Comparison of ENCODE assay signal across 19 cellular contexts in genomic region chr11:70454197-70454767, GRCh38.
"Had no signal": no experiment of that assay in that cellular context is flagged by ENCODE, and none has a peak within 500 bp of the region (broad histone marks: within the 10 kb centered on the region; RNA-seq: fewer than 3 reads in every experiment).

No MANE protein-coding gene starts in this region.

- H3K4me1 ChIP-seq: esophagus squamous epithelium, right lobe of liver, upper lobe of left lung had no signal

- H3K27ac ChIP-seq: esophagus squamous epithelium, ovary, right lobe of liver, testis, upper lobe of left lung had no signal

- H3K4me1 Mint-ChIP-seq: activated CD4-positive, alpha-beta T cell treated with anti-CD3 and anti-CD28 coated beads for 36 hours; activated CD8-positive, alpha-beta memory T cell treated with anti-CD3 and anti-CD28 coated beads, Interleukin-2, amount 10 ng/mL, durations not matched to agents 7 days and 5 days; activated T-helper 17 cell treated with anti-CD3 and anti-CD28 coated beads, Interleukin-2, amount 50 U/mL, for 72 hours; naive thymus-derived CD4-positive, alpha-beta T cell; stimulated activated effector memory CD8-positive, alpha-beta T cell treated with anti-CD3 and anti-CD28 coated beads, Interleukin-12 subunit alpha, Interleukin-12 subunit beta, amount 100 ng/mL, for 72 hours had no signal

- H3K27me3 Mint-ChIP-seq: activated CD4-positive, alpha-beta T cell treated with anti-CD3 and anti-CD28 coated beads for 36 hours had no signal

- H3K36me3 Mint-ChIP-seq: stimulated activated effector memory CD8-positive, alpha-beta T cell treated with anti-CD3 and anti-CD28 coated beads, Interleukin-12 subunit alpha, Interleukin-12 subunit beta, amount 100 ng/mL, for 72 hours had no signal

- H3K9me3 ChIP-seq: right lobe of liver, testis had no signal

- DNase-seq: activated CD4-positive, alpha-beta memory T cell treated with anti-CD3 and anti-CD28 coated beads for 36 hours; activated CD4-positive, alpha-beta T cell treated with anti-CD3 and anti-CD28 coated beads for 36 hours; activated CD8-positive, alpha-beta memory T cell treated with anti-CD3 and anti-CD28 coated beads, Interleukin-2, amount 10 ng/mL, durations not matched to agents 7 days and 5 days; activated naive CD4-positive, alpha-beta T cell treated with Interleukin-2 at 50 U/mL for 16 hours; effector memory CD4-positive, alpha-beta T cell; esophagus squamous epithelium; mesenchymal stem cell; mucosa of descending colon; naive thymus-derived CD4-positive, alpha-beta T cell; ovary; right lobe of liver; small intestine; stimulated activated CD4-positive, alpha-beta T cell treated with anti-CD3 and anti-CD28 coated beads, Interleukin-4, amount 100 ng/mL, for 24 hours; testis; upper lobe of left lung had no signal

- H3K4me3 Mint-ChIP-seq: activated CD4-positive, alpha-beta memory T cell treated with anti-CD3 and anti-CD28 coated beads for 36 hours; activated CD4-positive, alpha-beta T cell treated with anti-CD3 and anti-CD28 coated beads for 36 hours; activated CD8-positive, alpha-beta memory T cell treated with anti-CD3 and anti-CD28 coated beads, Interleukin-2, amount 10 ng/mL, durations not matched to agents 7 days and 5 days; activated T-helper 17 cell treated with anti-CD3 and anti-CD28 coated beads, Interleukin-2, amount 50 U/mL, for 72 hours; dendritic cell treated with granulocyte-macrophage colony-stimulating factor and Interleukin-4, amounts not matched to agents 40 ng/mL and 50 ng/mL, for 4 days; naive thymus-derived CD4-positive, alpha-beta T cell; stimulated activated effector memory CD8-positive, alpha-beta T cell treated with anti-CD3 and anti-CD28 coated beads, Interleukin-12 subunit alpha, Interleukin-12 subunit beta, amount 100 ng/mL, for 72 hours; WTC11 had no signal

- H3K4me3 ChIP-seq: esophagus squamous epithelium, mucosa of descending colon, ovary, right lobe of liver, testis, upper lobe of left lung had no signal

- H3K36me3 ChIP-seq: esophagus squamous epithelium, ovary, right lobe of liver, upper lobe of left lung had no signal

- H3K27ac Mint-ChIP-seq: activated CD4-positive, alpha-beta memory T cell treated with anti-CD3 and anti-CD28 coated beads for 36 hours; activated CD4-positive, alpha-beta T cell treated with anti-CD3 and anti-CD28 coated beads for 36 hours; activated CD8-positive, alpha-beta memory T cell treated with anti-CD3 and anti-CD28 coated beads, Interleukin-2, amount 10 ng/mL, durations not matched to agents 7 days and 5 days; activated T-helper 17 cell treated with anti-CD3 and anti-CD28 coated beads, Interleukin-2, amount 50 U/mL, for 72 hours; dendritic cell treated with granulocyte-macrophage colony-stimulating factor and Interleukin-4, amounts not matched to agents 40 ng/mL and 50 ng/mL, for 4 days; naive thymus-derived CD4-positive, alpha-beta T cell; stimulated activated effector memory CD8-positive, alpha-beta T cell treated with anti-CD3 and anti-CD28 coated beads, Interleukin-12 subunit alpha, Interleukin-12 subunit beta, amount 100 ng/mL, for 72 hours; WTC11 had no signal

- H3K27me3 ChIP-seq: ovary, right lobe of liver, testis, upper lobe of left lung had no signal
